33 cellular contexts compared by ENCODE assay signal in the genomic region with DNA sequence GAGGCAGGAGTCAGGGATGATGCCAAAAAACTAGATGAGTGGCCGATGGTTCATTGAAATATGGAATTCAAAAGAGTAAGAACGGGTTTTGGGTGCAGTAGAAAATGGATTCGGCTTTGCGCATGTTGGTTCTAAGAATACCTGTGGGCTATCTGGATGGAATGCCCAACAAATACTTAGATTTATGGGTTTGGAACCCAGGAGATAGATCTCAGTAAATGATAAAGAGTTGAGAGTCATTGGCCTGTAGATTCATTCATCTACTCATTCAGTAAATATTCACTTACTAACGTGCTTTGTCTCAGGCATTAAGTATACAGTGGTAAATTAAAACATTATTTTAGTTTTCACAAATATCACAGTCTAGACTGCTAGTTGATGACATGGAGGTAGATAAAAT.
"Had no signal": no experiment of that assay in that cellular context is flagged by ENCODE, and none has a peak within 500 bp of the region (broad histone marks: within the 10 kb centered on the region; RNA-seq: fewer than 3 reads in every experiment).

No MANE protein-coding gene starts in this region.

- H3K4me3 ChIP-seq: adrenal gland, breast epithelium, cardiac muscle cell, colonic mucosa, gastrocnemius medialis, heart right ventricle, hepatocyte had no signal

- H2AFZ ChIP-seq: hepatocyte had no signal

- H3K27ac Mint-ChIP-seq: activated B cell treated with CpG ODN at 0.5 μM for 24 hours; activated CD8-positive, alpha-beta T cell treated with anti-CD3 and anti-CD28 coated beads for 36 hours; activated naive CD4-positive, alpha-beta T cell treated with anti-CD3 and anti-CD28 coated beads for 36 hours; activated naive CD4-positive, alpha-beta T cell treated with anti-CD3 and anti-CD28 coated beads, Interleukin-2, amount 50 U/mL, for 24 hours; activated naive CD8-positive, alpha-beta T cell treated with anti-CD3 and anti-CD28 coated beads for 36 hours; activated naive CD8-positive, alpha-beta T cell treated with anti-CD3 and anti-CD28 coated beads, Interleukin-2, amount 50 U/mL, for 24 hours; activated T-helper 2 cell treated with anti-CD3 and anti-CD28 coated beads, Interferon-gamma antibody, Interleukin-2, Interleukin-4, amounts not matched to agents 10 μg/mL and 5 μg/mL and 100 μg/mL, durations not matched to agents 14 hours and 24 hours and 36 hours; T-cell; T-helper 1 cell treated with Interleukin-12 subunit alpha and Interleukin-12 subunit beta and Interleukin-4 antibody, amounts not matched to agents 30 μg/mL and 1 μg/mL, for 36 hours had no signal

- H3K27me3 ChIP-seq: adrenal gland, breast epithelium, cardiac muscle cell, colonic mucosa, gastrocnemius medialis, heart right ventricle, hepatocyte had no signal

- H3K36me3 Mint-ChIP-seq: activated naive CD4-positive, alpha-beta T cell treated with anti-CD3 and anti-CD28 coated beads, Interleukin-2, amount 50 U/mL, for 24 hours; T-cell had no signal

- DNase-seq: activated B cell treated with CpG ODN at 0.5 μM for 24 hours; activated CD4-positive, alpha-beta T cell treated with anti-CD3 and anti-CD28 coated beads for 48 hours; activated CD4-positive, alpha-beta T cell treated with anti-CD3 and anti-CD28 coated beads, Interleukin-2, amount 50 U/mL, for 1 hour; activated CD4-positive, alpha-beta T cell treated with anti-CD3 and anti-CD28 coated beads, Interleukin-2, amount 50 U/mL, for 48 hours; activated CD8-positive, alpha-beta memory T cell treated with anti-CD3 and anti-CD28 coated beads for 24 hours; activated CD8-positive, alpha-beta T cell treated with anti-CD3 and anti-CD28 coated beads for 36 hours; activated effector memory CD4-positive, alpha-beta T cell treated with anti-CD3 and anti-CD28 coated beads, Interleukin-2, amount 50 U/mL, for 16 hours; activated naive CD4-positive, alpha-beta T cell treated with anti-CD3 and anti-CD28 coated beads for 36 hours; activated naive CD8-positive, alpha-beta T cell treated with anti-CD3 and anti-CD28 coated beads for 36 hours; activated naive CD8-positive, alpha-beta T cell treated with anti-CD3 and anti-CD28 coated beads, Interleukin-2, amount 50 U/mL, for 24 hours; activated T-cell treated with anti-CD3 and anti-CD28 coated beads, Interleukin-2, amount 50 U/mL, for 1 hour; activated T-cell treated with anti-CD3 and anti-CD28 coated beads, Interleukin-2, amount 50 U/mL, for 48 hours; adrenal gland; amygdala; aorta; central memory CD4-positive, alpha-beta T cell; cerebellar nuclear complex; colonic mucosa; effector CD8-positive, alpha-beta T cell; foreskin fibroblast; gastrocnemius medialis; heart right ventricle; T-cell; T-helper 9 cell; WERI-Rb-1 had no signal

- H3K4me1 Mint-ChIP-seq: activated B cell treated with CpG ODN at 0.5 μM for 24 hours; activated naive CD4-positive, alpha-beta T cell treated with anti-CD3 and anti-CD28 coated beads, Interleukin-2, amount 50 U/mL, for 24 hours; T-cell had no signal

- H3K36me3 ChIP-seq: breast epithelium, cardiac muscle cell, colonic mucosa, gastrocnemius medialis, WERI-Rb-1 had no signal

- H3K27me3 Mint-ChIP-seq: activated CD8-positive, alpha-beta T cell treated with anti-CD3 and anti-CD28 coated beads for 36 hours; activated naive CD4-positive, alpha-beta T cell treated with anti-CD3 and anti-CD28 coated beads, Interleukin-2, amount 50 U/mL, for 24 hours; brain; T-cell had no signal

- ATAC-seq: activated CD4-positive, CD25-positive, alpha-beta regulatory T cell treated with anti-CD3 and anti-CD28 coated beads, Interleukin-2, amount 50 U/mL, for 24 hours; activated CD8-positive, alpha-beta T cell treated with anti-CD3 and anti-CD28 coated beads for 36 hours; activated naive CD8-positive, alpha-beta T cell treated with anti-CD3 and anti-CD28 coated beads, Interleukin-2, amount 50 U/mL, for 24 hours; gastrocnemius medialis; heart right ventricle; T-cell had no signal

- H3K9me3 Mint-ChIP-seq: activated B cell treated with CpG ODN at 0.5 μM for 24 hours; activated CD8-positive, alpha-beta T cell treated with anti-CD3 and anti-CD28 coated beads for 36 hours; activated naive CD4-positive, alpha-beta T cell treated with anti-CD3 and anti-CD28 coated beads for 36 hours; activated naive CD4-positive, alpha-beta T cell treated with anti-CD3 and anti-CD28 coated beads, Interleukin-2, amount 50 U/mL, for 24 hours; activated naive CD8-positive, alpha-beta T cell treated with anti-CD3 and anti-CD28 coated beads for 36 hours; activated naive CD8-positive, alpha-beta T cell treated with anti-CD3 and anti-CD28 coated beads, Interleukin-2, amount 50 U/mL, for 24 hours; activated T-helper 2 cell treated with anti-CD3 and anti-CD28 coated beads, Interferon-gamma antibody, Interleukin-2, Interleukin-4, amounts not matched to agents 10 μg/mL and 5 μg/mL and 100 μg/mL, durations not matched to agents 14 hours and 24 hours and 36 hours had no signal

- H3K27ac ChIP-seq: adrenal gland, breast epithelium, cardiac muscle cell, colonic mucosa, gastrocnemius medialis, heart right ventricle, hepatocyte, WERI-Rb-1 had no signal

- H3K4me2 ChIP-seq: hepatocyte had no signal

- H3K9me3 ChIP-seq: adrenal gland, breast epithelium, colonic mucosa, gastrocnemius medialis, heart right ventricle had no signal

- H3K4me1 ChIP-seq: breast epithelium, colonic mucosa had no signal

- H3K4me3 Mint-ChIP-seq: activated B cell treated with CpG ODN at 0.5 μM for 24 hours; activated CD8-positive, alpha-beta T cell treated with anti-CD3 and anti-CD28 coated beads for 36 hours; activated naive CD4-positive, alpha-beta T cell treated with anti-CD3 and anti-CD28 coated beads for 36 hours; activated naive CD4-positive, alpha-beta T cell treated with anti-CD3 and anti-CD28 coated beads, Interleukin-2, amount 50 U/mL, for 24 hours; activated naive CD8-positive, alpha-beta T cell treated with anti-CD3 and anti-CD28 coated beads for 36 hours; activated naive CD8-positive, alpha-beta T cell treated with anti-CD3 and anti-CD28 coated beads, Interleukin-2, amount 50 U/mL, for 24 hours; brain; T-cell; T-helper 1 cell treated with Interleukin-12 subunit alpha and Interleukin-12 subunit beta and Interleukin-4 antibody, amounts not matched to agents 30 μg/mL and 1 μg/mL, for 36 hours had no signal
